ENCODE assay signal across 29 cellular contexts in the genomic region with DNA sequence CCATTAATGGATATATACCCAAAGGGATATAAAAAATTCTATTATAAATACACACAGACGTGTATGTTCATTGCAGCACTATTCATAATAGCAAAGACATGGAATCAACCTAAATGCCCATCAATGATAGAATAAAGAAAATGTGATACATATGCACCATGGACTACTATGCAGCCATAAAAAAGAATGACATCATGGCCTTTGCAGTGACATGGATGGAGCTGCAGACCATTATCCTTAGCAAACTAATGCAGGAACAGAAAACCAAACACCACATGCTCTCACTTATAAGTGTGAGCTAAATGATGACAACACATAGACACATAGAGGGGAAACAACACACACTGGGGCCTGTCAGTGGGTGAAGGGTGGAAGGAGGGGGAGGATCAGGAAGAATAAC.
"Had no signal": no experiment of that assay in that cellular context is flagged by ENCODE, and none has a peak within 500 bp of the region (broad histone marks: within the 10 kb centered on the region; RNA-seq: fewer than 3 reads in every experiment).

No MANE protein-coding gene starts in this region.

- H3K9me3 ChIP-seq: ascending aorta had no signal

- H3K27ac ChIP-seq: ascending aorta, cardiac muscle cell, VCaP had no signal

- DNase-seq: activated B cell treated with CpG ODN at 0.5 μM for 24 hours; activated CD4-positive, alpha-beta memory T cell treated with anti-CD3 and anti-CD28 coated beads for 36 hours; activated CD4-positive, alpha-beta T cell treated with anti-CD3 and anti-CD28 coated beads for 4 hours; activated CD4-positive, alpha-beta T cell treated with anti-CD3 and anti-CD28 coated beads, Interleukin-2, amount 10 ng/mL, durations not matched to agents 24 days and 14 days; activated CD4-positive, alpha-beta T cell treated with anti-CD3 and anti-CD28 coated beads, Interleukin-2, amount 50 U/mL, for 1 hour; activated CD4-positive, alpha-beta T cell treated with anti-CD3 and anti-CD28 coated beads, Interleukin-2, amount 50 U/mL, for 4 hours; activated CD4-positive, CD25-positive, alpha-beta regulatory T cell treated with anti-CD3 and anti-CD28 coated beads, Interleukin-2, amount 50 U/mL, for 72 hours; activated CD8-positive, alpha-beta memory T cell treated with anti-CD3 and anti-CD28 coated beads, Interleukin-2, amount 50 U/mL, for 4 hours; activated CD8-positive, alpha-beta T cell treated with anti-CD3 and anti-CD28 coated beads for 36 hours; activated gamma-delta T cell; activated naive CD4-positive, alpha-beta T cell treated with anti-CD3 and anti-CD28 coated beads, Interleukin-2, amount 10 ng/mL, durations not matched to agents 7 days and 5 days; activated naive CD4-positive, alpha-beta T cell treated with Interleukin-2 at 50 U/mL for 16 hours; activated naive CD8-positive, alpha-beta T cell treated with anti-CD3 and anti-CD28 coated beads, Interleukin-2, amount 10 ng/mL, durations not matched to agents 7 days and 5 days; activated naive CD8-positive, alpha-beta T cell treated with anti-CD3 and anti-CD28 coated beads, Interleukin-2, amount 50 U/mL, for 24 hours; activated T-cell treated with anti-CD3 and anti-CD28 coated beads for 4 hours; activated T-cell treated with anti-CD3 and anti-CD28 coated beads, Interleukin-2, amount 50 U/mL, for 1 hour; activated T-cell treated with anti-CD3 and anti-CD28 coated beads, Interleukin-2, amount 50 U/mL, for 4 hours; activated T-cell treated with anti-CD3 and anti-CD28 coated beads, Interleukin-2, amount 50 U/mL, for 72 hours; amygdala; anterior cingulate cortex; caudate nucleus; cerebellar nuclear complex; T-helper 9 cell had no signal

- ATAC-seq: activated CD8-positive, alpha-beta T cell treated with anti-CD3 and anti-CD28 coated beads for 36 hours; activated naive CD8-positive, alpha-beta T cell treated with anti-CD3 and anti-CD28 coated beads, Interleukin-2, amount 50 U/mL, for 24 hours; activated T-cell treated with anti-CD3 and anti-CD28 coated beads, Interleukin-2, amount 50 U/mL, for 4 hours; activated T-cell treated with anti-CD3 and anti-CD28 coated beads, Interleukin-2, amount 50 U/mL, for 72 hours; activated T-helper 17 cell treated with anti-CD3 and anti-CD28 coated beads, Interleukin-2, amount 50 U/mL, for 72 hours had no signal

- FAIRE-seq: bronchial epithelial cell, TTC549 had no signal

- H3K27me3 ChIP-seq: ascending aorta, cardiac muscle cell had no signal

- H3K36me3 ChIP-seq: ascending aorta, cardiac muscle cell had no signal

- H3K4me3 ChIP-seq: ascending aorta, cardiac muscle cell had no signal

- H3K4me1 ChIP-seq: ascending aorta had no signal
